Comparison of ENCODE assay signal across 16 cellular contexts in genomic region chr2:25690058-25690457, GRCh38. TPM values are rescaled to one million over a fixed set of nuclear protein-coding genes. Genes with fewer than 3 reads are reported as not detected.
DNase-seq lines count a peak whose midpoint lies in the region; ATAC-seq and TF ChIP-seq lines count a peak whose summit lies in the region.
"Had no signal": no experiment of that assay in that cellular context is flagged by ENCODE, and none has a peak within 500 bp of the region (broad histone marks: within the 10 kb centered on the region; RNA-seq: fewer than 3 reads in every experiment).

No MANE protein-coding gene starts in this region.

- no peak for TF ChIP-seq EP300 in Ishikawa (IDR thresholded peaks at IDR 0.05; ENCODE audit: borderline replicate concordance)

- DNase-seq in NCI-H1436 (lab: John Stamatoyannopoulos, UW) (peak; percentile 24), NCI-H1436 treated with DMSO at 0.1 percent for 48 hours (lab: John Stamatoyannopoulos, UW) (no peak), choroid plexus epithelial cell (ENCODE audit: low read depth) (peak; percentile 21), renal cortical epithelial cell (ENCODE audit: low read depth) (peak; percentile 66), GM03348 (ENCODE audit: low spot score) (no peak)
- no peak for DNase-seq in activated CD4-positive, CD25-positive, alpha-beta regulatory T cell treated with anti-CD3 and anti-CD28 coated beads, Interleukin-2, amount 50 U/mL, for 72 hours
- DNase-seq: activated CD4-positive, alpha-beta T cell treated with anti-CD3 and anti-CD28 coated beads, Interleukin-2, amount 50 U/mL, for 48 hours; activated gamma-delta T cell; midbrain; NCI-H524 treated with DMSO at 0.1 percent for 48 hours; RPMI8226; small intestine; substantia nigra; T-helper 9 cell had no signal

- H3K4me3 ChIP-seq in choroid plexus epithelial cell (ENCODE audit: low read depth, low read length), result no peak overlapping the region

- ATAC-seq in HG03565 (IDR thresholded peaks at IDR 0.05; ENCODE audit: unreplicated experiment), result no peak

- no peak for TF ChIP-seq RAD21 in Ishikawa (IDR thresholded peaks at IDR 0.05; ENCODE audit: low read depth)

- TF ChIP-seq CTCF in choroid plexus epithelial cell (conservative IDR thresholded peaks at IDR 0.05; ENCODE audit: low read depth, low read length), result no peak

TF ChIP-seq in Ishikawa, 13 proteins besides CTCF, POLR2A, EP300 and RAD21:
- TF ChIP-seq USF1 (IDR thresholded peaks at IDR 0.05) (peak; percentile 58), MAX (IDR thresholded peaks at IDR 0.05) (peak; percentile 17; the same call in 1 of the 2 replicates), TAF1 (IDR thresholded peaks at IDR 0.05; ENCODE audit: low read depth) (no peak)

RNA-seq across cellular contexts. Expression of gene DTNB, which starts 16.7 kb away (rescaled TPM):
- 5.0 and 10.7 TPM in 2 replicates for total RNA-seq in renal cortical epithelial cell

Comparison
In these comparisons a context has a peak if more than half of its experiments do, and no peak if none do; other contexts are left out.
1. DNase-seq: peak in NCI-H1436 (single experiment), choroid plexus epithelial cell (single experiment) and renal cortical epithelial cell (single experiment); none in NCI-H1436 treated with DMSO at 0.1 percent for 48 hours (single experiment), GM03348 (single experiment) and activated CD4-positive, CD25-positive, alpha-beta regulatory T cell treated with anti-CD3 and anti-CD28 coated beads, Interleukin-2, amount 50 U/mL, for 72 hours (single experiment).